In the genomic region with DNA sequence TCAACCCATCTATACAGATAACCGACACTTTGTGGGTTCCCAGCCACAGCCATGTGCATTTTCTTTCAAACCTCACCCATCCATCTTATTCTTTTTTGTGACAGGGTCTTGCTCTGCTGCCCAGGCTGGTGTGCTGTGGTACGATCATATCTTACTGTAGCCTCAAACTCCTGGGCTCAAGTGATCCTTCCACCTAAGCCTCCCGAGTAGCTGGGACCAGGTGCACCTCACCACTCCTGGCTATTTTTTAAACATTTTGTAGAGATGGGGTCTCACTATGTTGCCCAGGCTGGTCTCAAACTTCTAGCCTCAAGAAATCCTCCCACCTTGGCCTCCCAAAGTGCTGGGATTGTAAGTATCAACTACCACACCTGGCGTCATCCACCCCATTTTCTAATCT, we compare ENCODE assay signal across 11 cellular contexts. TPM values are rescaled to one million over a fixed set of nuclear protein-coding genes. Genes with fewer than 3 reads are reported as not detected.
"Had no signal": no experiment of that assay in that cellular context is flagged by ENCODE, and none has a peak within 500 bp of the region (broad histone marks: within the 10 kb centered on the region; RNA-seq: fewer than 3 reads in every experiment).

No MANE protein-coding gene starts in this region.

- H3K4me3 ChIP-seq: GM23248, GM23338, HAP-1 had no signal

- FAIRE-seq: H1, H54 had no signal

- ATAC-seq: GM23338, HCT116 had no signal

- H3K36me3 ChIP-seq: HAP-1 had no signal

- H3K4me2 ChIP-seq: GM23338 had no signal

- DNase-seq: GM23248, GOT3, H7, H9, HCEC 1CT, HFFc6 had no signal

- H3K9me3 ChIP-seq: HAP-1 had no signal

- H3K27ac Mint-ChIP-seq: GM23338, HFFc6 had no signal

- H3K27ac ChIP-seq: GM23248 had no signal

- H2AFZ ChIP-seq: GM23248, GM23338 had no signal

- H3K9me3 Mint-ChIP-seq: GM23338, H9, HFFc6 had no signal

- H3K4me3 Mint-ChIP-seq: GM23338, H9, HFFc6 had no signal

- H3K4me1 ChIP-seq: HAP-1 had no signal

- H3K9ac ChIP-seq: GM23248 had no signal

RNA-seq across cellular contexts. Expression of a gene that starts 24.7 kb away (rescaled TPM):
- total RNA-seq: GM23248, GM23338, H7, HFFc6 had no signal
- polyA plus RNA-seq: GM23248 had no signal
